ENCODE assay signal across 32 cellular contexts in the genomic region with DNA sequence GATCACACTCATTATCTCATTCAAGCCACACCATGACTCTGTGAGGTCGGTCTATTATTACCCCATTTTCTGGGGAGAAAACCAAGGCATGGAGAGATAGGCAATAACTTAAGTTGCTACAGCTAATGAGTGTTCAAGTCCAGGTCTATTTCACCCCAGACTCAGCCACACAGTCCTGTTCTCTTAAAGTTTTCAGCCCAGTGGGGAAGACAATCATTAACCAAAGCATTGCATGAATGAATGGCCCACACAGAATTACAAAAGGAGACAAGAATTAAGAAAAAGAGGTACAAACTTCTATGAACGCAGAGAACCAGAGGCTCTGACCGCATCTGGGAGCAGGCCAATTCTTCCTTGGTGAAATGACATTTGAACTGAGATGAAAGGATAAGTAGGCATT. TPM values are rescaled to one million over a fixed set of nuclear protein-coding genes. Genes with fewer than 3 reads are reported as not detected.
"Had no signal": no experiment of that assay in that cellular context is flagged by ENCODE, and none has a peak within 500 bp of the region (broad histone marks: within the 10 kb centered on the region; RNA-seq: fewer than 3 reads in every experiment).

No MANE protein-coding gene starts in this region.

- H3K9me3 ChIP-seq: adrenal gland, body of pancreas, esophagus muscularis mucosa, gastrocnemius medialis had no signal

- H3K36me3 ChIP-seq: adrenal gland, esophagus muscularis mucosa, gastrocnemius medialis, WERI-Rb-1 had no signal

- DNase-seq: activated B cell treated with CpG ODN at 0.5 μM for 24 hours; activated CD4-positive, alpha-beta T cell treated with anti-CD3 and anti-CD28 coated beads for 48 hours; activated CD4-positive, alpha-beta T cell treated with anti-CD3 and anti-CD28 coated beads, Interleukin-2, amount 50 U/mL, for 1 hour; activated CD4-positive, alpha-beta T cell treated with anti-CD3 and anti-CD28 coated beads, Interleukin-2, amount 50 U/mL, for 48 hours; activated CD8-positive, alpha-beta memory T cell treated with anti-CD3 and anti-CD28 coated beads for 24 hours; activated CD8-positive, alpha-beta T cell treated with anti-CD3 and anti-CD28 coated beads for 36 hours; activated effector memory CD4-positive, alpha-beta T cell treated with Interleukin-2 at 50 U/mL for 16 hours; activated naive CD4-positive, alpha-beta T cell treated with anti-CD3 and anti-CD28 coated beads for 36 hours; activated naive CD8-positive, alpha-beta T cell treated with anti-CD3 and anti-CD28 coated beads for 36 hours; activated naive CD8-positive, alpha-beta T cell treated with anti-CD3 and anti-CD28 coated beads, Interleukin-2, amount 50 U/mL, for 24 hours; activated T-cell treated with anti-CD3 and anti-CD28 coated beads, Interleukin-2, amount 50 U/mL, for 4 hours; adrenal gland; amygdala; aorta; body of pancreas; caudate nucleus; cortex of kidney; dermis blood vessel endothelial cell; effector CD4-positive, alpha-beta T cell; erythroblast; foreskin keratinocyte; gastrocnemius medialis; T-helper 1 cell; T-helper 17 cell; T1000; WERI-Rb-1 had no signal

- FAIRE-seq: colon, endometrium had no signal

- ATAC-seq: activated CD4-positive, CD25-positive, alpha-beta regulatory T cell treated with anti-CD3 and anti-CD28 coated beads, Interleukin-2, amount 50 U/mL, for 24 hours; activated CD8-positive, alpha-beta T cell treated with anti-CD3 and anti-CD28 coated beads for 36 hours; activated naive CD8-positive, alpha-beta T cell treated with anti-CD3 and anti-CD28 coated beads, Interleukin-2, amount 50 U/mL, for 24 hours; activated T-cell treated with anti-CD3 and anti-CD28 coated beads, Interleukin-2, amount 50 U/mL, for 4 hours; activated T-helper 17 cell treated with anti-CD3 and anti-CD28 coated beads, Interleukin-2, amount 50 U/mL, for 72 hours; body of pancreas; foreskin keratinocyte; gastrocnemius medialis; T-helper 17 cell had no signal

- H3K4me3 ChIP-seq: adrenal gland, body of pancreas, esophagus muscularis mucosa, gastrocnemius medialis had no signal

- H3K4me1 ChIP-seq: adrenal gland, body of pancreas, esophagus muscularis mucosa, foreskin keratinocyte, gastrocnemius medialis had no signal

- H3K27me3 ChIP-seq: adrenal gland, body of pancreas, gastrocnemius medialis had no signal

- H3K27ac ChIP-seq: adrenal gland, body of pancreas, esophagus muscularis mucosa, foreskin keratinocyte, gastrocnemius medialis, WERI-Rb-1 had no signal

RNA-seq across cellular contexts. Expression of a gene that starts 7.1 kb away (rescaled TPM):
- total RNA-seq: activated B cell treated with CpG ODN at 0.5 μM for 24 hours; activated CD8-positive, alpha-beta T cell treated with anti-CD3 and anti-CD28 coated beads for 36 hours; activated naive CD4-positive, alpha-beta T cell treated with anti-CD3 and anti-CD28 coated beads for 36 hours; activated naive CD8-positive, alpha-beta T cell treated with anti-CD3 and anti-CD28 coated beads for 36 hours; activated T-cell treated with anti-CD3 and anti-CD28 coated beads, Interleukin-2, amount 50 U/mL, for 4 hours; activated T-helper 17 cell treated with anti-CD3 and anti-CD28 coated beads, Interleukin-2, amount 50 U/mL, for 72 hours; body of pancreas; dermis blood vessel endothelial cell; foreskin keratinocyte; gastrocnemius medialis; T-helper 17 cell had no signal
- polyA plus RNA-seq: foreskin keratinocyte had no signal

RNA-seq across cellular contexts. Expression of a gene that starts 35.2 kb away (rescaled TPM):
- total RNA-seq: activated B cell treated with CpG ODN at 0.5 μM for 24 hours; activated CD8-positive, alpha-beta T cell treated with anti-CD3 and anti-CD28 coated beads for 36 hours; activated naive CD4-positive, alpha-beta T cell treated with anti-CD3 and anti-CD28 coated beads for 36 hours; activated naive CD8-positive, alpha-beta T cell treated with anti-CD3 and anti-CD28 coated beads for 36 hours; activated T-helper 17 cell treated with anti-CD3 and anti-CD28 coated beads, Interleukin-2, amount 50 U/mL, for 72 hours; chondrocyte; dermis blood vessel endothelial cell; foreskin keratinocyte; T-helper 17 cell had no signal
- polyA plus RNA-seq: foreskin keratinocyte had no signal

RNA-seq across cellular contexts. Expression of a gene that starts 50.6 kb away (rescaled TPM):
- total RNA-seq: activated B cell treated with CpG ODN at 0.5 μM for 24 hours; activated CD8-positive, alpha-beta T cell treated with anti-CD3 and anti-CD28 coated beads for 36 hours; activated naive CD4-positive, alpha-beta T cell treated with anti-CD3 and anti-CD28 coated beads for 36 hours; activated naive CD8-positive, alpha-beta T cell treated with anti-CD3 and anti-CD28 coated beads for 36 hours; activated T-cell treated with anti-CD3 and anti-CD28 coated beads, Interleukin-2, amount 50 U/mL, for 4 hours; activated T-helper 17 cell treated with anti-CD3 and anti-CD28 coated beads, Interleukin-2, amount 50 U/mL, for 72 hours; T-helper 17 cell had no signal
